Comparison of ENCODE assay signal across 1 cellular context in the genomic region with DNA sequence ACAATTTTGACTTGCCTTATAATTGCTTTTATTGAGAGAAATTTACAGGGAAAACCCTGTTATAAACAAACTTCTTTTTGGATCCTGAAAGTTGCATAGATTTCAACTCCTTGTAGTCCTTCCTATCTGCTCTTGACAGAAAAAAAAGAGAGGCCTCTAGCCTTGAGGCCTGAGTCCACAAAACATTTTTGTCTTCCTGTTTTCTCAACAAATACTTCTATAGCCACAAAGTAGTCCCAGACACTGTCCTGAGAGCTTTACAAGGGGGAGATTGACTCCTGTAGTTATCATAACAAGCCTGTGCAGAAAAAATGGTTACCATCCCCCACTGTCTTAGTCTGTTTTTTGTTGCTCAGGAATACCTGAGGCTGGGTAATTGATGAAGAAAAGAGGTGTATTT.
TF ChIP-seq lines count a peak whose summit lies in the region.

No MANE protein-coding gene starts in this region.

TF ChIP-seq in IMR-90, 13 proteins besides CTCF, POLR2A, EP300 and RAD21 (continued from another document):
- TF ChIP-seq SMC3 (IDR thresholded peaks at IDR 0.05; ENCODE audit: low read depth, low read length) (no peak), NFE2L2 (IDR thresholded peaks at IDR 0.05; ENCODE audit: low read depth, low read length) (no peak), CHD1 (IDR thresholded peaks at IDR 0.05; ENCODE audit: low read depth, low read length) (no peak), FOS (IDR thresholded peaks at IDR 0.05; ENCODE audit: low read depth, low read length) (no peak), MAFK (IDR thresholded peaks at IDR 0.05; ENCODE audit: low read depth, low read length) (no peak), CEBPB (IDR thresholded peaks at IDR 0.05; ENCODE audit: low read depth, low read length) (no peak), BHLHE40 (IDR thresholded peaks at IDR 0.05; ENCODE audit: low read depth, low read length) (no peak), RCOR1 (IDR thresholded peaks at IDR 0.05; ENCODE audit: insufficient replicate concordance, low read length) (no peak), MAZ (IDR thresholded peaks at IDR 0.05; ENCODE audit: borderline replicate concordance, low read depth, low read length) (no peak)
- TF ChIP-seq, protein P1, sequence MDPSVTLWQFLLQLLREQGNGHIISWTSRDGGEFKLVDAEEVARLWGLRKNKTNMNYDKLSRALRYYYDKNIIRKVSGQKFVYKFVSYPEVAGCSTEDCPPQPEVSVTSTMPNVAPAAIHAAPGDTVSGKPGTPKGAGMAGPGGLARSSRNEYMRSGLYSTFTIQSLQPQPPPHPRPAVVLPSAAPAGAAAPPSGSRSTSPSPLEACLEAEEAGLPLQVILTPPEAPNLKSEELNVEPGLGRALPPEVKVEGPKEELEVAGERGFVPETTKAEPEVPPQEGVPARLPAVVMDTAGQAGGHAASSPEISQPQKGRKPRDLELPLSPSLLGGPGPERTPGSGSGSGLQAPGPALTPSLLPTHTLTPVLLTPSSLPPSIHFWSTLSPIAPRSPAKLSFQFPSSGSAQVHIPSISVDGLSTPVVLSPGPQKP (IDR thresholded peaks at IDR 0.05; ENCODE audit: borderline replicate concordance, low read depth, low read length), result no peak
